In genomic region chr14:105415481-105416428, GRCh38 we compare ENCODE assay signal across 8 cellular contexts. TPM values are rescaled to one million over a fixed set of nuclear protein-coding genes. Genes with fewer than 3 reads are reported as not detected.
DNase-seq lines count a peak whose midpoint lies in the region; ATAC-seq and TF ChIP-seq lines count a peak whose summit lies in the region.

No MANE protein-coding gene starts in this region.

- no peaks in the 10 kb centered on the region for H3K36me3 Mint-ChIP-seq in activated CD8-positive, alpha-beta memory T cell treated with anti-CD3 and anti-CD28 coated beads, Interleukin-2, amount 10 ng/mL, durations not matched to agents 7 days and 5 days
- H3K36me3 Mint-ChIP-seq in activated CD8-positive, alpha-beta T cell treated with anti-CD3 and anti-CD28 coated beads for 36 hours (ENCODE audit: low read depth): peaks cover 3% of the 10 kb centered on the region

- H3K27me3 Mint-ChIP-seq in activated CD8-positive, alpha-beta memory T cell treated with anti-CD3 and anti-CD28 coated beads, Interleukin-2, amount 10 ng/mL, durations not matched to agents 7 days and 5 days: peaks cover 32% of the 10 kb centered on the region
- peaks cover 19% of the 10 kb centered on the region for H3K27me3 Mint-ChIP-seq in activated CD8-positive, alpha-beta T cell treated with anti-CD3 and anti-CD28 coated beads for 36 hours

- H3K27ac ChIP-seq in iPS-18a (ENCODE audit: low read length) (no peak overlapping the region), subcutaneous abdominal adipose tissue (ENCODE audit: low read depth, low read length) (no peak overlapping the region)

- H3K27ac Mint-ChIP-seq in activated CD8-positive, alpha-beta memory T cell treated with anti-CD3 and anti-CD28 coated beads, Interleukin-2, amount 10 ng/mL, durations not matched to agents 7 days and 5 days: no peak overlapping the region
- no peak overlapping the region for H3K27ac Mint-ChIP-seq in activated CD8-positive, alpha-beta T cell treated with anti-CD3 and anti-CD28 coated beads for 36 hours

- H3K27me3 ChIP-seq in iPS-18a (ENCODE audit: control insufficient read depth, insufficient read depth, low read length): peaks cover 36% of the 10 kb centered on the region
- peaks cover 0 to 16% (median 7%) of the 10 kb centered on the region in 5 donors for H3K27me3 ChIP-seq in subcutaneous abdominal adipose tissue (ENCODE audit: control insufficient read depth in 5 of 5, insufficient read depth in 4 of 5, low read length in 5 of 5)

- POLR2A ChIA-PET in activated CD8-positive, alpha-beta T cell treated with anti-CD3 and anti-CD28 coated beads for 36 hours (lab: Charles Lee): no interaction called here

- intact Hi-C loops in activated CD8-positive, alpha-beta T cell treated with anti-CD3 and anti-CD28 coated beads for 36 hours (cut with micrococcal nuclease): no loop called here

- TF ChIP-seq CTCF in activated CD8-positive, alpha-beta T cell treated with anti-CD3 and anti-CD28 coated beads for 36 hours (IDR thresholded peaks at IDR 0.05): no peak

- no peak for DNase-seq in activated CD8-positive, alpha-beta memory T cell treated with anti-CD3 and anti-CD28 coated beads, Interleukin-2, amount 10 ng/mL, durations not matched to agents 7 days and 5 days
- DNase-seq in activated CD8-positive, alpha-beta memory T cell treated with anti-CD3 and anti-CD28 coated beads for 24 hours: no peak
- DNase-seq in activated CD8-positive, alpha-beta T cell treated with anti-CD3 and anti-CD28 coated beads for 36 hours: no peak
- DNase-seq in superior temporal gyrus (ENCODE audit: extremely low spot score): no peak
- no peak for DNase-seq in NCI-H446 treated with DMSO at 0.1 percent for 48 hours (lab: John Stamatoyannopoulos, UW)

- no peak for ATAC-seq in activated CD8-positive, alpha-beta memory T cell treated with anti-CD3 and anti-CD28 coated beads, Interleukin-2, amount 10 ng/mL, durations not matched to agents 7 days and 5 days
- ATAC-seq in activated CD8-positive, alpha-beta T cell treated with anti-CD3 and anti-CD28 coated beads for 36 hours: no peak
- no peak for ATAC-seq in HG03045 (IDR thresholded peaks at IDR 0.05; ENCODE audit: unreplicated experiment)

- H3K4me1 ChIP-seq in iPS-18a (ENCODE audit: control insufficient read depth, low read depth, low read length): peaks cover 5% of the 10 kb centered on the region
- H3K4me1 ChIP-seq in subcutaneous abdominal adipose tissue (ENCODE audit: control insufficient read depth in 5 of 5, insufficient read depth in 5 of 5, low read length in 5 of 5): peaks cover 0 to 47% (median 40%) of the 10 kb centered on the region in 5 donors

- no peaks in the 10 kb centered on the region for H3K9me3 ChIP-seq in iPS-18a (ENCODE audit: control insufficient read depth, low read depth, low read length)
- H3K9me3 ChIP-seq in subcutaneous abdominal adipose tissue (ENCODE audit: control insufficient read depth in 5 of 5, low read length in 5 of 5): no peaks in the 10 kb centered on the region

- CTCF ChIA-PET in activated CD8-positive, alpha-beta memory T cell treated with anti-CD3 and anti-CD28 coated beads, Interleukin-2, amount 10 ng/mL, durations not matched to agents 7 days and 5 days (lab: Charles Lee): interaction anchor here (1.7 to 2.3 kb wide), 2 partner anchors 65 to 74 kb away, joined by 7 to 10 read pairs; no protein-coding TSS in a partner anchor
- CTCF ChIA-PET in activated CD8-positive, alpha-beta T cell treated with anti-CD3 and anti-CD28 coated beads for 36 hours (lab: Charles Lee): interaction anchor here (0.7 to 1.2 kb wide), 5 partner anchors 12 to 48 kb away, joined by 3 to 8 read pairs (median 3); no protein-coding TSS in a partner anchor

- H3K9me3 Mint-ChIP-seq in activated CD8-positive, alpha-beta memory T cell treated with anti-CD3 and anti-CD28 coated beads, Interleukin-2, amount 10 ng/mL, durations not matched to agents 7 days and 5 days (ENCODE audit: low read depth): no peaks in the 10 kb centered on the region
- no peaks in the 10 kb centered on the region for H3K9me3 Mint-ChIP-seq in activated CD8-positive, alpha-beta T cell treated with anti-CD3 and anti-CD28 coated beads for 36 hours

- H3K4me3 ChIP-seq in iPS-18a (ENCODE audit: low read length): peak overlapping the region; percentile 62
- H3K4me3 ChIP-seq in subcutaneous abdominal adipose tissue (ENCODE audit: low read depth in 1 of 5, low read length in 5 of 5): peak overlapping the region; percentile 19 to 58 (median 53)

- H3K9ac ChIP-seq in iPS-18a (ENCODE audit: low read length): peak overlapping the region; percentile 54
- H3K9ac ChIP-seq in subcutaneous abdominal adipose tissue (ENCODE audit: low read length in 5 of 5): peak overlapping the region in 3 of 5 donors; percentile 33 to 46 (median 43)

- peaks cover 14% of the 10 kb centered on the region for H3K4me1 Mint-ChIP-seq in activated CD8-positive, alpha-beta memory T cell treated with anti-CD3 and anti-CD28 coated beads, Interleukin-2, amount 10 ng/mL, durations not matched to agents 7 days and 5 days
- H3K4me1 Mint-ChIP-seq in activated CD8-positive, alpha-beta T cell treated with anti-CD3 and anti-CD28 coated beads for 36 hours (ENCODE audit: low read depth): peaks cover 12% of the 10 kb centered on the region

- peak overlapping the region; percentile 55 for H3K4me3 Mint-ChIP-seq in activated CD8-positive, alpha-beta memory T cell treated with anti-CD3 and anti-CD28 coated beads, Interleukin-2, amount 10 ng/mL, durations not matched to agents 7 days and 5 days
- H3K4me3 Mint-ChIP-seq in activated CD8-positive, alpha-beta T cell treated with anti-CD3 and anti-CD28 coated beads for 36 hours: peak overlapping the region; percentile 62

- H3K36me3 ChIP-seq in iPS-18a (ENCODE audit: control insufficient read depth, low read depth, low read length): no peaks in the 10 kb centered on the region
- H3K36me3 ChIP-seq in subcutaneous abdominal adipose tissue (ENCODE audit: control insufficient read depth in 5 of 5, insufficient read depth in 5 of 5, low read length in 5 of 5): no peaks in the 10 kb centered on the region

RNA-seq across cellular contexts. Expression of gene MTA1, which starts 3.9 kb away (rescaled TPM):
- total RNA-seq in activated CD8-positive, alpha-beta memory T cell treated with anti-CD3 and anti-CD28 coated beads, Interleukin-2, amount 10 ng/mL, durations not matched to agents 7 days and 5 days: 100 to 1,000 TPM; 134 to 141 TPM
- total RNA-seq in activated CD8-positive, alpha-beta T cell treated with anti-CD3 and anti-CD28 coated beads for 36 hours: 100 to 1,000 TPM; 133 to 140 TPM

RNA-seq across cellular contexts. Expression of gene TEX22, which starts 17.4 kb away (rescaled TPM):
- 1 to 10 TPM; 3.4 to 3.7 TPM for total RNA-seq in activated CD8-positive, alpha-beta memory T cell treated with anti-CD3 and anti-CD28 coated beads, Interleukin-2, amount 10 ng/mL, durations not matched to agents 7 days and 5 days
- total RNA-seq in activated CD8-positive, alpha-beta T cell treated with anti-CD3 and anti-CD28 coated beads for 36 hours: 1 to 10 TPM; 1.2 to 2.2 TPM

RNA-seq across cellular contexts. Expression of gene CRIP2, which starts 58.9 kb away (rescaled TPM):
- under 1 TPM in 1 of 2 experiments, not detected in 1; 0.68 TPM for total RNA-seq in activated CD8-positive, alpha-beta memory T cell treated with anti-CD3 and anti-CD28 coated beads, Interleukin-2, amount 10 ng/mL, durations not matched to agents 7 days and 5 days
- total RNA-seq in activated CD8-positive, alpha-beta T cell treated with anti-CD3 and anti-CD28 coated beads for 36 hours: under 1 TPM in 1 of 2 experiments, not detected in 1; 0.45 TPM
